8 cellular contexts compared by ENCODE assay signal in genomic region chr3:128879125-128879969, GRCh38. TPM values are rescaled to one million over a fixed set of nuclear protein-coding genes. Genes with fewer than 3 reads are reported as not detected.
DNase-seq lines count a peak whose midpoint lies in the region; ATAC-seq and TF ChIP-seq lines count a peak whose summit lies in the region.

Gene ACAD9 (plus strand): TSS chr3:128879620. CDS start chr3:128879692, 72 bp downstream.

- H3K4me3 Mint-ChIP-seq in activated naive CD4-positive, alpha-beta T cell treated with anti-CD3 and anti-CD28 coated beads, Interleukin-2, amount 50 U/mL, for 24 hours, result peak within 1 kb of the TSS; percentile 98

- no peaks in the 10 kb centered on the region for H3K27me3 Mint-ChIP-seq in activated naive CD4-positive, alpha-beta T cell treated with anti-CD3 and anti-CD28 coated beads, Interleukin-2, amount 50 U/mL, for 24 hours

- H3K27me3 ChIP-seq in GM06990 (replicated peaks; ENCODE audit: control insufficient read depth, insufficient read depth, low read length) (no peaks in the 10 kb centered on the region), suprapubic skin (no peaks in the 10 kb centered on the region)

- H3K36me3 Mint-ChIP-seq in activated naive CD4-positive, alpha-beta T cell treated with anti-CD3 and anti-CD28 coated beads, Interleukin-2, amount 50 U/mL, for 24 hours, result peaks cover 9% of the 10 kb centered on the region

- H3K4me3 ChIP-seq in GM06990 (replicated peaks; ENCODE audit: low read depth, low read length) (peak within 1 kb of the TSS; percentile 97), suprapubic skin (peak within 1 kb of the TSS; percentile 70)

- peaks cover 77% of the 10 kb centered on the region for H3K4me1 Mint-ChIP-seq in activated naive CD4-positive, alpha-beta T cell treated with anti-CD3 and anti-CD28 coated beads, Interleukin-2, amount 50 U/mL, for 24 hours

- TF ChIP-seq CTCF in GM06990 (IDR thresholded peaks at IDR 0.05; ENCODE audit: insufficient read depth, low read length, poor library complexity, severe bottlenecking), result no peak
- TF ChIP-seq CTCF in suprapubic skin (IDR thresholded peaks at IDR 0.05), result no peak

- DNase-seq in GM06990 (ENCODE audit: extremely low read depth, insufficient read length) (peak; percentile 99), NCI-H1092 (lab: John Stamatoyannopoulos, UW) (peak; percentile 98), globus pallidus (ENCODE audit: low spot score) (peak; percentile 97), nucleus accumbens (lab: John Stamatoyannopoulos, UW) (peak; percentile 66 to 99 (median 96)), suprapubic skin (ENCODE audit: low spot score in 2 of 2) (peak; percentile 98)

- peak in 1 of 2 donors; percentile 86 for TF ChIP-seq POLR2A in suprapubic skin (IDR thresholded peaks at IDR 0.05)

- WGBS in suprapubic skin, result 0% methylated on average over 49 of the region's 65 CpGs

- ATAC-seq in HG02588 (IDR thresholded peaks at IDR 0.05; ENCODE audit: unreplicated experiment) (peak; percentile 93), SK-N-SH treated with all-trans-retinoic acid at 6 μM for 48 hours (peak; percentile 91)

- H3K27ac Mint-ChIP-seq in activated naive CD4-positive, alpha-beta T cell treated with anti-CD3 and anti-CD28 coated beads, Interleukin-2, amount 50 U/mL, for 24 hours, result peak within 1 kb of the TSS; percentile 100

- no peak for TF ChIP-seq EP300 in suprapubic skin (IDR thresholded peaks at IDR 0.05)

- peaks cover 57% of the 10 kb centered on the region for H3K4me1 ChIP-seq in suprapubic skin

- H3K36me3 ChIP-seq in GM06990 (ENCODE audit: control insufficient read depth, insufficient read depth, low read length) (no peaks in the 10 kb centered on the region; the same call in 1 of the 2 replicates), suprapubic skin (no peaks in the 10 kb centered on the region)

- peak within 1 kb of the TSS; percentile 95 for H3K27ac ChIP-seq in suprapubic skin

- H3K9me3 Mint-ChIP-seq in activated naive CD4-positive, alpha-beta T cell treated with anti-CD3 and anti-CD28 coated beads, Interleukin-2, amount 50 U/mL, for 24 hours, result no peaks in the 10 kb centered on the region

- no peaks in the 10 kb centered on the region for H3K9me3 ChIP-seq in suprapubic skin

TF ChIP-seq in SK-N-SH treated with all-trans-retinoic acid at 6 μM for 48 hours, 23 proteins besides CTCF, POLR2A, EP300 and RAD21:
- TF ChIP-seq CSDC2 (CRISPR knock-in tag; IDR thresholded peaks at IDR 0.05), result no peak
- no peak for TF ChIP-seq OSR1 (CRISPR knock-in tag; IDR thresholded peaks at IDR 0.05)
- TF ChIP-seq SNAI2 (CRISPR knock-in tag; IDR thresholded peaks at IDR 0.05), result 0 out of 2 replicates have a peak, but pooled peaks have one; percentile 60
- TF ChIP-seq ZNF70 (CRISPR knock-in tag; IDR thresholded peaks at IDR 0.05), result no peak
- no peak for TF ChIP-seq PPARA (CRISPR knock-in tag; IDR thresholded peaks at IDR 0.05; ENCODE audit: borderline replicate concordance)
- TF ChIP-seq ZFP3 (CRISPR knock-in tag; IDR thresholded peaks at IDR 0.05), result peak; percentile 48; the same call in 1 of the 2 replicates

RNA-seq across cellular contexts. Expression of gene ACAD9, which starts in this region (rescaled TPM):
- total RNA-seq in suprapubic skin, result 100 to 1,000 TPM; 118 to 164 (median 138) TPM

Comparison
In these comparisons a context has a peak if more than half of its experiments do, and no peak if none do; other contexts are left out.
1. Peak in every context shown above with its lines: DNase-seq, ATAC-seq, H3K4me3 ChIP-seq and H3K27ac ChIP-seq.